8 cellular contexts compared by ENCODE assay signal in genomic region chr19:53333071-53333465, GRCh38. TPM values are rescaled to one million over a fixed set of nuclear protein-coding genes. Genes with fewer than 3 reads are reported as not detected.
A peak's percentile ranks its signal among the peaks of the same experiment; 100 is the strongest.
DNase-seq lines count a peak whose midpoint lies in the region; ATAC-seq, FAIRE-seq and TF ChIP-seq lines count a peak whose summit lies in the region.

No MANE protein-coding gene starts in this region.

- CTCF ChIA-PET in endothelial cell of umbilical vein (lab: Charles Lee): interaction anchor here (0.9 to 1.6 kb wide), 2 partner anchors 138 to 256 kb away, joined by 5 to 7 read pairs; no protein-coding TSS in a partner anchor

- dilution Hi-C loops in endothelial cell of umbilical vein (cut with MboI; ENCODE audit: extremely low pct_ligation_motif_present, low sequenced_read_pairs): no loop called here

- H3K9me3 ChIP-seq in endothelial cell of umbilical vein (replicated peaks; ENCODE audit: control insufficient read depth, insufficient read depth, low read length): no peaks in the 10 kb centered on the region
- H3K9me3 ChIP-seq in muscle layer of duodenum (ENCODE audit: control insufficient read depth in 1 of 2, low read length in 2 of 2): no peaks in the 10 kb centered on the region
- peaks cover 0 to 21% (median 0%) of the 10 kb centered on the region in 4 donors for H3K9me3 ChIP-seq in tibial nerve

- TSS peak; percentile 55 for BruUV-seq in endothelial cell of umbilical vein (replicated peaks; lab: Mats Ljungman, UMichigan)

- 0 to 1% methylated on average over 14 of the region's 14 CpGs for WGBS in tibial nerve, 2 donors

- no peaks in the 10 kb centered on the region for H3K27me3 ChIP-seq in endothelial cell of umbilical vein (ENCODE audit: control insufficient read depth in 2 of 2, insufficient read depth in 2 of 2, low read length in 2 of 2)
- no peaks in the 10 kb centered on the region for H3K27me3 ChIP-seq in muscle layer of duodenum (ENCODE audit: low read depth, low read length)
- no peaks in the 10 kb centered on the region for H3K27me3 ChIP-seq in tibial nerve

- POLR2A ChIA-PET in endothelial cell of umbilical vein (lab: Charles Lee): interaction anchor here (0.6 kb wide), 1 partner anchor 251 kb away, joined by 3 read pairs; no protein-coding TSS in a partner anchor

- intact Hi-C loops in endothelial cell of umbilical vein (cut with micrococcal nuclease): loop anchor here (1.0 to 5.0 kb wide), 3 partner anchors 79 to 231 kb away; partner anchors contain the start of genes ZNF160 and ZNF677

- peak overlapping the region; percentile 57 for H3K9ac ChIP-seq in endothelial cell of umbilical vein (replicated peaks; ENCODE audit: extremely low read depth, insufficient read depth, low read length)

- no peak for FAIRE-seq in endothelial cell of umbilical vein (lab: Jason Lieb, UNC)

- H2AFZ ChIP-seq in endothelial cell of umbilical vein (ENCODE audit: low read depth, low read length): peak overlapping the region; percentile 98

- H3K27ac ChIP-seq in endothelial cell of umbilical vein (ENCODE audit: insufficient read depth, low read depth, low read length) (peak overlapping the region; percentile 84), muscle layer of duodenum (ENCODE audit: low read length) (no peak overlapping the region), tibial nerve (peak overlapping the region in 3 of 4 donors; percentile 48 to 87 (median 80))

- H3K4me1 ChIP-seq in endothelial cell of umbilical vein (ENCODE audit: control insufficient read depth, extremely low read depth, insufficient read depth, low read length) (peaks cover 2% of the 10 kb centered on the region), muscle layer of duodenum (ENCODE audit: control insufficient read depth in 1 of 2, insufficient read depth in 2 of 2, low read length in 2 of 2) (peaks cover 0 to 4% of the 10 kb centered on the region in 2 donors), tibial nerve (peaks cover 0 to 13% (median 6%) of the 10 kb centered on the region in 4 donors)

- no peaks in the 10 kb centered on the region for H4K20me1 ChIP-seq in endothelial cell of umbilical vein (replicated peaks; ENCODE audit: control insufficient read depth, extremely low read depth, insufficient read depth, low read length)

- ATAC-seq in HG03439 (IDR thresholded peaks at IDR 0.05; ENCODE audit: unreplicated experiment) (peak; percentile 16), GM18519 (IDR thresholded peaks at IDR 0.05; ENCODE audit: low FRiP score, unreplicated experiment) (no peak)

- peak; percentile 19 for DNase-seq in GM04503 (ENCODE audit: low read depth)
- peak; percentile 42 for DNase-seq in activated CD4-positive, alpha-beta T cell treated with anti-CD3 and anti-CD28 coated beads for 48 hours
- DNase-seq in endothelial cell of umbilical vein (ENCODE audit: low read depth, low spot score): no peak
- peak in 1 of 2 donors; percentile 23 for DNase-seq in tibial nerve (ENCODE audit: low spot score in 2 of 2)
- DNase-seq in NOMO-1 treated with DMSO at 0.1 percent for 48 hours (lab: John Stamatoyannopoulos, UW; ENCODE audit: unreplicated experiment): no peak

- peak overlapping the region; percentile 29 to 99 (median 55) for H3K4me3 ChIP-seq in endothelial cell of umbilical vein (replicated peaks in 1 of 3; ENCODE audit: insufficient read depth in 1 of 3, low read depth in 1 of 3, low read length in 3 of 3)
- H3K4me3 ChIP-seq in muscle layer of duodenum (ENCODE audit: low read depth in 1 of 2, low read length in 2 of 2): peak overlapping the region; percentile 75 to 91
- peak overlapping the region; percentile 35 to 79 (median 62) for H3K4me3 ChIP-seq in tibial nerve

- TF ChIP-seq EP300 in tibial nerve (IDR thresholded peaks at IDR 0.05): no peak

- peak overlapping the region; percentile 89 for H3K4me2 ChIP-seq in endothelial cell of umbilical vein (ENCODE audit: insufficient read depth, low read length)

- H3K36me3 ChIP-seq in endothelial cell of umbilical vein (ENCODE audit: control insufficient read depth in 2 of 2, extremely low read depth in 1 of 2, insufficient read depth in 2 of 2, low read length in 2 of 2): no peaks in the 10 kb centered on the region
- peaks cover 0 to 5% of the 10 kb centered on the region in 2 donors for H3K36me3 ChIP-seq in muscle layer of duodenum (ENCODE audit: control insufficient read depth in 1 of 2, insufficient read depth in 2 of 2, low read length in 2 of 2)
- H3K36me3 ChIP-seq in tibial nerve: peaks cover 0 to 22% (median 0%) of the 10 kb centered on the region in 3 donors

- TF ChIP-seq POLR2A in endothelial cell of umbilical vein (IDR thresholded peaks at IDR 0.05; ENCODE audit: low read depth, low read length) (no peak), tibial nerve (IDR thresholded peaks at IDR 0.05) (no peak)

- TF ChIP-seq CTCF in endothelial cell of umbilical vein (IDR thresholded peaks at IDR 0.05; ENCODE audit: extremely low read depth in 1 of 2, insufficient read depth in 1 of 2, low read depth in 1 of 2, low read length in 2 of 2) (no peak), tibial nerve (IDR thresholded peaks at IDR 0.05) (no peak)

- no peaks in the 10 kb centered on the region for H3K9me1 ChIP-seq in endothelial cell of umbilical vein (replicated peaks; ENCODE audit: control insufficient read depth, extremely low read depth, insufficient read depth, low read length)

- peaks cover 7% of the 10 kb centered on the region for H3K79me2 ChIP-seq in endothelial cell of umbilical vein (ENCODE audit: control insufficient read depth, insufficient read depth, low read length)

TF ChIP-seq in endothelial cell of umbilical vein, 7 proteins besides CTCF, POLR2A, EP300 and RAD21:
- TF ChIP-seq POLR2AphosphoS5 (IDR thresholded peaks at IDR 0.05; ENCODE audit: insufficient read depth, low read depth, low read length) (peak; percentile 6), MYC (IDR thresholded peaks at IDR 0.05; ENCODE audit: low read depth, low read length) (no peak)

RNA-seq across cellular contexts. Expression of gene ZNF845, which starts 0.5 kb away (rescaled TPM):
- total RNA-seq in endothelial cell of umbilical vein (4.6 and 5.0 TPM in 2 replicates), tibial nerve (10 to 100 TPM in 1 of 4 donors, 1 to 10 TPM in 3; 5.7 to 11.1 (median 7.6) TPM)
- polyA plus RNA-seq in endothelial cell of umbilical vein: 0.78 and 0.88 TPM in 2 replicates
- polyA plus RNA-seq in endothelial cell of umbilical vein (2011; cell fraction: cytosol; rRNA removed): 1.2 and 1.5 TPM in 2 replicates
- 1.9 and 2.3 TPM in 2 replicates for polyA plus RNA-seq in endothelial cell of umbilical vein (2011; cell fraction: nucleus; rRNA removed)
- polyA plus RNA-seq in endothelial cell of umbilical vein (2012): 3.5 and 4.0 TPM in 2 replicates
- 4.1 and 5.8 TPM in 2 replicates for polyA minus RNA-seq in endothelial cell of umbilical vein
- polyA minus RNA-seq in endothelial cell of umbilical vein (2011; cell fraction: cytosol; rRNA and poly(A)+ RNA removed): 2.9 TPM
- polyA minus RNA-seq in endothelial cell of umbilical vein (2011; cell fraction: nucleus; rRNA and poly(A)+ RNA removed): 3.0 and 5.0 TPM in 2 replicates

RNA-seq across cellular contexts. Expression of gene ZNF525, which starts 32.4 kb away (rescaled TPM):
- total RNA-seq in endothelial cell of umbilical vein (3.7 and 3.8 TPM in 2 replicates), tibial nerve (1 to 10 TPM; 4.2 to 9.6 (median 7.3) TPM)
- 0.59 and 1.2 TPM in 2 replicates for polyA plus RNA-seq in endothelial cell of umbilical vein
- 1.2 and 1.3 TPM in 2 replicates for polyA plus RNA-seq in endothelial cell of umbilical vein (2011; cell fraction: cytosol; rRNA removed)
- 3.6 and 4.1 TPM in 2 replicates for polyA plus RNA-seq in endothelial cell of umbilical vein (2011; cell fraction: nucleus; rRNA removed)
- polyA plus RNA-seq in endothelial cell of umbilical vein (2012): 1.9 and 2.1 TPM in 2 replicates
- 1.2 and 3.0 TPM in 2 replicates for polyA minus RNA-seq in endothelial cell of umbilical vein
- 2.0 TPM for polyA minus RNA-seq in endothelial cell of umbilical vein (2011; cell fraction: cytosol; rRNA and poly(A)+ RNA removed)
- polyA minus RNA-seq in endothelial cell of umbilical vein (2011; cell fraction: nucleus; rRNA and poly(A)+ RNA removed): 1.8 and 3.7 TPM in 2 replicates

Comparison
In these comparisons a context has a peak if more than half of its experiments do, and no peak if none do; other contexts are left out.
1. DNase-seq: peak in GM04503 (single experiment) and activated CD4-positive, alpha-beta T cell treated with anti-CD3 and anti-CD28 coated beads for 48 hours (single experiment); none in endothelial cell of umbilical vein (single experiment) and NOMO-1 treated with DMSO at 0.1 percent for 48 hours (single experiment).
2. Peak in every context shown above with its lines, with median percentiles within 50 percentile points of each other: H3K4me3 ChIP-seq.